ENCODE assay signal across 14 cellular contexts in genomic region chr1:243587823-243588560, GRCh38.
A peak's percentile ranks its signal among the peaks of the same experiment; 100 is the strongest.
DNase-seq lines count a peak whose midpoint lies in the region; ATAC-seq, FAIRE-seq and TF ChIP-seq lines count a peak whose summit lies in the region.
"Had no signal": no experiment of that assay in that cellular context is flagged by ENCODE, and none has a peak within 500 bp of the region (broad histone marks: within the 10 kb centered on the region; RNA-seq: fewer than 3 reads in every experiment).

No MANE protein-coding gene starts in this region.

- H3K27ac ChIP-seq in lower lobe of right lung (no peak overlapping the region), GM23248 (no peak overlapping the region), transverse colon (no peak overlapping the region), pancreas (no peak overlapping the region)
- H3K27ac ChIP-seq: BLaER1 had no signal

- H3K27me3 ChIP-seq in GM06990 (replicated peaks; ENCODE audit: control insufficient read depth, insufficient read depth, low read length) (no peaks in the 10 kb centered on the region), lower lobe of right lung (ENCODE audit: low read depth) (no peaks in the 10 kb centered on the region), GM23248 (replicated peaks; ENCODE audit: insufficient read depth) (no peaks in the 10 kb centered on the region), transverse colon (no peaks in the 10 kb centered on the region), pancreas (peaks cover 0 to 4% (median 0%) of the 10 kb centered on the region in 4 donors)
- H3K27me3 ChIP-seq: BLaER1 had no signal

- in situ Hi-C loops in GM23248 (cut with MboI) = no loop called here
- in situ Hi-C loops in transverse colon (cut with MboI; ENCODE audit: low pct_ligation_motif_present in 1 of 4, low pct_unique_long_range_greater_than_20kb in 1 of 4, low sequenced_read_pairs in 3 of 4) = no loop called here

- 93 to 97% methylated on average over 4 of the region's 4 CpGs for WGBS in GM23248 (ENCODE audit: low coverage in 1 of 2, low lambda C conversion rate in 2 of 2, missing lambda C conversion rate in 2 of 2), 2 experiments
- 73 to 83% methylated on average over 4 of the region's 4 CpGs for WGBS in transverse colon (ENCODE audit: low coverage in 1 of 2), 2 donors
- 63 to 73% methylated on average over 4 of the region's 4 CpGs for WGBS in pancreas, 2 donors

- H3K4me1 ChIP-seq in lower lobe of right lung (no peaks in the 10 kb centered on the region), GM23248 (ENCODE audit: insufficient read depth) (no peaks in the 10 kb centered on the region), transverse colon (no peaks in the 10 kb centered on the region), pancreas (no peaks in the 10 kb centered on the region)
- H3K4me1 ChIP-seq: BLaER1 had no signal

- H3K4me2 ChIP-seq in GM23248 (ENCODE audit: unreplicated experiment) = no peak overlapping the region
- H3K4me2 ChIP-seq: BLaER1 had no signal

- H3K9me2 ChIP-seq in GM23248 (ENCODE audit: insufficient read depth) = no peaks in the 10 kb centered on the region

- ATAC-seq in GM19043 (IDR thresholded peaks at IDR 0.05; ENCODE audit: low read depth, unreplicated experiment) (peak; percentile 88), HG02678 (IDR thresholded peaks at IDR 0.05; ENCODE audit: unreplicated experiment) (peak; percentile 87), HG03521 (IDR thresholded peaks at IDR 0.05; ENCODE audit: unreplicated experiment) (peak; percentile 95), lower lobe of right lung (no peak), pancreas (no peak)

- H3K79me2 ChIP-seq in GM23248 (ENCODE audit: insufficient read depth) = peaks cover 31% of the 10 kb centered on the region

- H3K9me3 ChIP-seq in lower lobe of right lung (peaks cover 20% of the 10 kb centered on the region), GM23248 (ENCODE audit: low read depth) (peaks cover 7% of the 10 kb centered on the region), transverse colon (peaks cover 0 to 12% of the 10 kb centered on the region in 2 donors), pancreas (no peaks in the 10 kb centered on the region)

- intact Hi-C loops in lower lobe of right lung (cut with DNase I) (no loop called here), transverse colon (cut with DNase I; ENCODE audit: low total_unique reads) (no loop called here), pancreas (cut with DNase I) (no loop called here)

- no peaks in the 10 kb centered on the region for H3F3A ChIP-seq in GM23248 (ENCODE audit: insufficient read depth)

- peak; percentile 30 for DNase-seq in GM06990 (ENCODE audit: extremely low read depth, insufficient read length)
- no peak for DNase-seq in lower lobe of right lung
- no peak for DNase-seq in GM23248
- no peak for DNase-seq in transverse colon
- DNase-seq in pancreas = no peak
- DNase-seq: activated CD4-positive, alpha-beta T cell treated with anti-CD3 and anti-CD28 coated beads, Interleukin-2, amount 50 U/mL, for 4 hours; NCI-H1092 treated with DMSO at 0.1 percent for 48 hours; small intestine; stimulated activated naive CD4-positive, alpha-beta T cell had no signal

- no peak for FAIRE-seq in pancreas (lab: Jason Lieb, UNC)
- FAIRE-seq: small intestine had no signal

- TF ChIP-seq POLR2A in transverse colon (IDR thresholded peaks at IDR 0.05) = no peak

- H3K36me3 ChIP-seq in GM06990 (ENCODE audit: control insufficient read depth, insufficient read depth, low read length) = no peaks in the 10 kb centered on the region
- H3K36me3 ChIP-seq in lower lobe of right lung = no peaks in the 10 kb centered on the region
- H3K36me3 ChIP-seq in GM23248 (ENCODE audit: low read depth) = no peaks in the 10 kb centered on the region; the same call in 1 of the 2 replicates
- peaks cover 0 to 4% (median 0%) of the 10 kb centered on the region in 4 donors for H3K36me3 ChIP-seq in transverse colon
- H3K36me3 ChIP-seq in pancreas = no peaks in the 10 kb centered on the region

- no peak overlapping the region for H2AFZ ChIP-seq in GM23248

- TF ChIP-seq EP300 in transverse colon (IDR thresholded peaks at IDR 0.05; ENCODE audit: low read depth) = no peak

- H4K20me1 ChIP-seq in GM23248 (ENCODE audit: insufficient read depth) = no peaks in the 10 kb centered on the region
- H4K20me1 ChIP-seq: BLaER1 had no signal

- H3K4me3 ChIP-seq in GM06990 (replicated peaks; ENCODE audit: low read depth, low read length) (peak overlapping the region; percentile 14; the same call in 1 of the 2 replicates), lower lobe of right lung (no peak overlapping the region), GM23248 (no peak overlapping the region), transverse colon (no peak overlapping the region), pancreas (no peak overlapping the region)
- H3K4me3 ChIP-seq: BLaER1, lung had no signal

- no peak overlapping the region for H3K9ac ChIP-seq in GM23248
- H3K9ac ChIP-seq: BLaER1 had no signal

- no peak for TF ChIP-seq CTCF in GM06990 (IDR thresholded peaks at IDR 0.05; ENCODE audit: insufficient read depth, low read length, poor library complexity, severe bottlenecking)
- no peak for TF ChIP-seq CTCF in lower lobe of right lung (IDR thresholded peaks at IDR 0.05)
- TF ChIP-seq CTCF in transverse colon (IDR thresholded peaks at IDR 0.05) = no peak
- TF ChIP-seq CTCF in pancreas (IDR thresholded peaks at IDR 0.05) = no peak

Comparison
In these comparisons a context has a peak if more than half of its experiments do, and no peak if none do; other contexts are left out.
1. ATAC-seq: peak in GM19043 (single experiment), HG02678 (single experiment) and HG03521 (single experiment); none in lower lobe of right lung (0 of 2) and pancreas (0 of 4).